1 cellular context compared by ENCODE assay signal in genomic region chr1:45303582-45304310, GRCh38.
TF ChIP-seq lines count a peak whose summit lies in the region.

No MANE protein-coding gene starts in this region.

TF ChIP-seq in HepG2, 621 proteins besides CTCF, POLR2A, EP300 and RAD21 (continued from another document and continues in another):
- TF ChIP-seq ZNF318 (CRISPR knock-in tag; IDR thresholded peaks at IDR 0.05) (no peak), SRSF1 (optimal IDR thresholded peaks at IDR 0.05; ENCODE audit: low read depth, low read length) (peak; percentile 23), NFAT5 (CRISPR knock-in tag; IDR thresholded peaks at IDR 0.05) (no peak; the same call in 1 of the 2 replicates), ZNF232 (CRISPR knock-in tag; IDR thresholded peaks at IDR 0.05; ENCODE audit: borderline replicate concordance) (peak; percentile 71; the same call in 1 of the 2 replicates), SNAPC2 (CRISPR knock-in tag; IDR thresholded peaks at IDR 0.05) (peak; percentile 81), ZBTB1 (CRISPR knock-in tag; IDR thresholded peaks at IDR 0.05; ENCODE audit: borderline replicate concordance) (no peak), ZNF441 (CRISPR knock-in tag; IDR thresholded peaks at IDR 0.05; ENCODE audit: borderline replicate concordance) (0 out of 2 replicates have a peak, but pooled peaks have one; percentile 57), MLXIP (CRISPR knock-in tag; IDR thresholded peaks at IDR 0.05; ENCODE audit: borderline replicate concordance) (no peak), ZNF644 (CRISPR knock-in tag; IDR thresholded peaks at IDR 0.05; ENCODE audit: low read depth) (no peak), SALL1 (CRISPR knock-in tag; IDR thresholded peaks at IDR 0.05) (peak; percentile 86), ZC3H4 (CRISPR knock-in tag; IDR thresholded peaks at IDR 0.05; ENCODE audit: borderline replicate concordance) (no peak), XRCC5 (optimal IDR thresholded peaks at IDR 0.05; ENCODE audit: low read length) (no peak), SNRNP70 (IDR thresholded peaks at IDR 0.05; ENCODE audit: low read depth, low read length) (no peak), PBX2 (CRISPR knock-in tag; IDR thresholded peaks at IDR 0.05) (no peak), ZBTB33 (CRISPR knock-in tag; IDR thresholded peaks at IDR 0.05) (peak; percentile 23; the same call in 1 of the 2 replicates), HDAC1 (CRISPR knock-in tag; IDR thresholded peaks at IDR 0.05) (peak; percentile 83), ELF4 (CRISPR knock-in tag; IDR thresholded peaks at IDR 0.05; ENCODE audit: borderline replicate concordance) (no peak), ETS1 (CRISPR knock-in tag; IDR thresholded peaks at IDR 0.05) (no peak), THAP7 (CRISPR knock-in tag; IDR thresholded peaks at IDR 0.05) (no peak), STAG1 (CRISPR knock-in tag; IDR thresholded peaks at IDR 0.05) (peak; percentile 96), YY1 (IDR thresholded peaks at IDR 0.05; ENCODE audit: insufficient read depth, insufficient replicate concordance, low read depth, low read length) (no peak), RELA (CRISPR knock-in tag; IDR thresholded peaks at IDR 0.05) (0 out of 2 replicates have a peak, but pooled peaks have one; percentile 40), ZNF724P (CRISPR knock-in tag; IDR thresholded peaks at IDR 0.05; ENCODE audit: borderline replicate concordance) (no peak; the same call in 1 of the 2 replicates), NFRKB (IDR thresholded peaks at IDR 0.05) (no peak), KAT8 (CRISPR knock-in tag; IDR thresholded peaks at IDR 0.05) (peak; percentile 90), KDM5B (CRISPR knock-in tag; IDR thresholded peaks at IDR 0.05; ENCODE audit: borderline replicate concordance) (peak; percentile 90), ZNF484 (CRISPR knock-in tag; IDR thresholded peaks at IDR 0.05; ENCODE audit: borderline replicate concordance, low read depth) (no peak), ZNF775 (CRISPR knock-in tag; IDR thresholded peaks at IDR 0.05; ENCODE audit: borderline replicate concordance) (no peak), ZIK1 (CRISPR knock-in tag; IDR thresholded peaks at IDR 0.05; ENCODE audit: borderline replicate concordance, low read depth) (0 out of 2 replicates have a peak, but pooled peaks have one; percentile 64), HMGXB4 (CRISPR knock-in tag; IDR thresholded peaks at IDR 0.05; ENCODE audit: borderline replicate concordance in 1 of 2, low read depth in 1 of 2) (peak; percentile 98 to 99), NFYB (CRISPR knock-in tag; IDR thresholded peaks at IDR 0.05) (no peak), ZNF619 (CRISPR knock-in tag; IDR thresholded peaks at IDR 0.05) (peak; percentile 62), ZNF33A (CRISPR knock-in tag; IDR thresholded peaks at IDR 0.05; ENCODE audit: borderline replicate concordance) (no peak), ZNF788 (CRISPR knock-in tag; IDR thresholded peaks at IDR 0.05; ENCODE audit: borderline replicate concordance) (no peak; the same call in 1 of the 2 replicates)
